In genomic region chr4:102344955-102345794, GRCh38 we compare ENCODE assay signal across 8 cellular contexts. TPM values are rescaled to one million over a fixed set of nuclear protein-coding genes. Genes with fewer than 3 reads are reported as not detected.
DNase-seq lines count a peak whose midpoint lies in the region; ATAC-seq and TF ChIP-seq lines count a peak whose summit lies in the region.

Gene SLC39A8, minus strand, starts transcription at chr4:102345482. Its CDS starts 820 bp downstream, at chr4:102344662.

- H3K4me1 ChIP-seq in BLaER1 (peaks cover 44% of the 10 kb centered on the region), colonic mucosa (peaks cover 4% of the 10 kb centered on the region), left lung (peaks cover 8 to 32% of the 10 kb centered on the region in 2 donors)

- peak within 1 kb of the TSS; percentile 88 for H3K4me3 Mint-ChIP-seq in activated CD4-positive, alpha-beta T cell treated with anti-CD3 and anti-CD28 coated beads, Interleukin-2, amount 10 ng/mL, durations not matched to agents 24 days and 14 days

- peaks cover 39% of the 10 kb centered on the region for H3K4me1 Mint-ChIP-seq in activated CD4-positive, alpha-beta T cell treated with anti-CD3 and anti-CD28 coated beads, Interleukin-2, amount 10 ng/mL, durations not matched to agents 24 days and 14 days

- peaks cover 7% of the 10 kb centered on the region for H3K27me3 Mint-ChIP-seq in activated CD4-positive, alpha-beta T cell treated with anti-CD3 and anti-CD28 coated beads, Interleukin-2, amount 10 ng/mL, durations not matched to agents 24 days and 14 days

- H3K9me3 ChIP-seq in BLaER1, result no peaks in the 10 kb centered on the region
- H3K9me3 ChIP-seq in colonic mucosa, result no peaks in the 10 kb centered on the region
- H3K9me3 ChIP-seq in left lung, result no peaks in the 10 kb centered on the region

- no peaks in the 10 kb centered on the region for H3K36me3 ChIP-seq in BLaER1
- H3K36me3 ChIP-seq in colonic mucosa, result no peaks in the 10 kb centered on the region
- H3K36me3 ChIP-seq in left lung, result no peaks in the 10 kb centered on the region

- peak; percentile 82 for DNase-seq in GM19238 (ENCODE audit: insufficient read length, low spot score)
- DNase-seq in NCI-H526 treated with DMSO at 0.1 percent for 48 hours (lab: John Stamatoyannopoulos, UW), result peak; percentile 66
- DNase-seq in activated CD4-positive, alpha-beta T cell treated with anti-CD3 and anti-CD28 coated beads, Interleukin-2, amount 10 ng/mL, durations not matched to agents 24 days and 14 days, result peak; percentile 96
- DNase-seq in colonic mucosa, result peak; percentile 95
- peak; percentile 92 to 98 for DNase-seq in left lung
- DNase-seq in stimulated activated CD4-positive, alpha-beta T cell treated with anti-CD3 and anti-CD28 coated beads, Interleukin-2, amount 100 ng/mL, for 4 hours (ENCODE audit: low read depth), result peak; percentile 88

- H3K27me3 ChIP-seq in BLaER1 (no peaks in the 10 kb centered on the region), colonic mucosa (no peaks in the 10 kb centered on the region), left lung (no peaks in the 10 kb centered on the region)

- peak; percentile 85 for ATAC-seq in HG03432 (IDR thresholded peaks at IDR 0.05; ENCODE audit: unreplicated experiment)
- ATAC-seq in left lung, result peak; percentile 94

- H4K20me1 ChIP-seq in BLaER1, result peaks cover 17% of the 10 kb centered on the region; the same call in 1 of the 2 replicates

- intact Hi-C loops in activated CD4-positive, alpha-beta T cell treated with anti-CD3 and anti-CD28 coated beads, Interleukin-2, amount 10 ng/mL, durations not matched to agents 24 days and 14 days (cut with micrococcal nuclease), result loop anchor here (1.0 to 10.0 kb wide), 20 partner anchors 20 to 1320 kb away; partner anchors contain the start of genes BDH2, CENPE, MANBA and NFKB1
- intact Hi-C loops in colonic mucosa (cut with DNase I), result loop anchor here (5.0 kb wide), 1 partner anchor 87 kb away; no protein-coding TSS in a partner anchor
- intact Hi-C loops in left lung (cut with DNase I), result no loop called here

- H3K4me2 ChIP-seq in BLaER1, result peak within 1 kb of the TSS; percentile 76

- peak; percentile 84 for TF ChIP-seq CTCF in colonic mucosa (IDR thresholded peaks at IDR 0.05)
- TF ChIP-seq CTCF in left lung (IDR thresholded peaks at IDR 0.05), result peak; percentile 76 to 87

- H3K9ac ChIP-seq in BLaER1 (peak within 1 kb of the TSS; percentile 90), colonic mucosa (ENCODE audit: low read depth in 2 of 2, low read length in 2 of 2) (peak within 1 kb of the TSS; percentile 71 to 93)

- H3K36me3 Mint-ChIP-seq in activated CD4-positive, alpha-beta T cell treated with anti-CD3 and anti-CD28 coated beads, Interleukin-2, amount 10 ng/mL, durations not matched to agents 24 days and 14 days (ENCODE audit: low read depth), result peaks cover 14% of the 10 kb centered on the region

- H3K4me3 ChIP-seq in BLaER1, result peak within 1 kb of the TSS; percentile 84
- peak within 1 kb of the TSS; percentile 64 for H3K4me3 ChIP-seq in colonic mucosa
- H3K4me3 ChIP-seq in left lung, result peak within 1 kb of the TSS; percentile 68 to 69

- H3K27ac ChIP-seq in BLaER1 (peak within 1 kb of the TSS; percentile 97), colonic mucosa (peak within 1 kb of the TSS; percentile 77), left lung (peak within 1 kb of the TSS; percentile 88 to 90)

- H3K9me3 Mint-ChIP-seq in activated CD4-positive, alpha-beta T cell treated with anti-CD3 and anti-CD28 coated beads, Interleukin-2, amount 10 ng/mL, durations not matched to agents 24 days and 14 days, result no peaks in the 10 kb centered on the region

- peak within 1 kb of the TSS; percentile 99 for H3K27ac Mint-ChIP-seq in activated CD4-positive, alpha-beta T cell treated with anti-CD3 and anti-CD28 coated beads, Interleukin-2, amount 10 ng/mL, durations not matched to agents 24 days and 14 days

RNA-seq across cellular contexts. Expression of gene SLC39A8, which starts in this region (rescaled TPM):
- total RNA-seq in activated CD4-positive, alpha-beta T cell treated with anti-CD3 and anti-CD28 coated beads, Interleukin-2, amount 10 ng/mL, durations not matched to agents 24 days and 14 days, result 80.4 and 81.2 TPM in 2 replicates
- total RNA-seq in colonic mucosa (100 to 1,000 TPM in 1 of 2 donors, 10 to 100 TPM in 1; 75.4 to 104 TPM), left lung (100 to 1,000 TPM; 295 to 318 TPM)

Comparison
In these comparisons a context has a peak if more than half of its experiments do, and no peak if none do; other contexts are left out.
1. Peak in every context shown above with its lines: DNase-seq, ATAC-seq, H3K4me3 ChIP-seq and H3K27ac ChIP-seq.
2. intact Hi-C loops: an anchor here in activated CD4-positive, alpha-beta T cell treated with anti-CD3 and anti-CD28 coated beads, Interleukin-2, amount 10 ng/mL, durations not matched to agents 24 days and 14 days (1.0 to 10.0 kb wide) and colonic mucosa (5.0 kb wide); none called in left lung.